8 cellular contexts compared by ENCODE assay signal in the genomic region with DNA sequence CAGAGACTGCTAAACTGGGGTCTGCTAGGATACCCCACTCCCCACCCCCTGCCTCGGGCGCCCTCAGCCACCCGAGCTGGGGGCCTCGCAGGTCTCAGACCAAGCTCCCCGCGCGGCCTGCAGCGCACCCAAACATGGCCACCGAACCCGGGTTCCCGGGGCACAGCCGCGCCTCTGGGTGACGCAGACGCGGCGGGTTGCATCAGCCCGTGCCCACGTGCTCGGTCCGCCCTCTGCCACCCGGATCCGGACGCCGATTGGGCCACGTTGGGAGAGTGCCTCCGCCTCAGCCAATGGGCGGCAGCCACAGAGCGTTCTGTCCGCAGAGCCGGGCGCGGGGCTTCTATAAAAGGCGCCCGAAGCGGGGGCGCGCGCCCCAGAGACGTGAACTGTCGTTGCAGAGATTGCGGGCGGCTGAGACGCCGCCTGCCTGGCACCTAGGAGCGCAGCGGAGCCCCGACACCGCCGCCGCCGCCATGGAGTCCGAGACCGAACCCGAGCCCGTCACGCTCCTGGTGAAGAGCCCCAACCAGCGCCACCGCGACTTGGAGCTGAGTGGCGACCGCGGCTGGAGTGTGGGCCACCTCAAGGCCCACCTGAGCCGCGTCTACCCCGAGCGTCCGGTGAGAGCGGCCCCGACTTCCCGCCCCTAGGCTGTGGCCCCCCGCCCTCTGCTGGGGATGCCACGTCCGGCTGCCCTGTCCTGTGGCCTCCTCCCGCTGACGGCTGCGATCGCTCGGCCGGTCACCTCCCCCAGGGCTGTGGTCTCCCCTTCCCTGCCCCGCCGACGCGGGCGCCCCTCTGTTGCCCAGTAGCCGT. TPM values are rescaled to one million over a fixed set of nuclear protein-coding genes. Genes with fewer than 3 reads are reported as not detected.
DNase-seq lines count a peak whose midpoint lies in the region; ATAC-seq and TF ChIP-seq lines count a peak whose summit lies in the region.

A gene with protein sequence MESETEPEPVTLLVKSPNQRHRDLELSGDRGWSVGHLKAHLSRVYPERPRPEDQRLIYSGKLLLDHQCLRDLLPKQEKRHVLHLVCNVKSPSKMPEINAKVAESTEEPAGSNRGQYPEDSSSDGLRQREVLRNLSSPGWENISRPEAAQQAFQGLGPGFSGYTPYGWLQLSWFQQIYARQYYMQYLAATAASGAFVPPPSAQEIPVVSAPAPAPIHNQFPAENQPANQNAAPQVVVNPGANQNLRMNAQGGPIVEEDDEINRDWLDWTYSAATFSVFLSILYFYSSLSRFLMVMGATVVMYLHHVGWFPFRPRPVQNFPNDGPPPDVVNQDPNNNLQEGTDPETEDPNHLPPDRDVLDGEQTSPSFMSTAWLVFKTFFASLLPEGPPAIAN (plus strand): TSS at position 374 of the 819 bp plus-strand sequence. CDS start 103 bp downstream, at position 477.

- peak; percentile 79 to 99 (median 97) for DNase-seq in C1 segment of cervical spinal cord (lab: John Stamatoyannopoulos, UW)
- peak; percentile 96 for DNase-seq in NCI-H748 (lab: John Stamatoyannopoulos, UW; ENCODE audit: unreplicated experiment)
- peak; percentile 98 for DNase-seq in activated CD4-positive, alpha-beta T cell treated with anti-CD3 and anti-CD28 coated beads, Interleukin-2, amount 50 U/mL, for 1 hour
- DNase-seq in dedifferentiated amniotic fluid mesenchymal stem cell (ENCODE audit: extremely low spot score), result peak; percentile 97
- DNase-seq in left lung, result peak; percentile 98 to 99
- peak; percentile 98 to 99 for DNase-seq in stimulated activated CD4-positive, alpha-beta T cell treated with anti-CD3 and anti-CD28 coated beads, Interleukin-2, amount 100 ng/mL, for 48 hours

- TF ChIP-seq CTCF in left lung (IDR thresholded peaks at IDR 0.05), result peak in 1 of 2 donors; percentile 8

- intact Hi-C loops in left lung (cut with DNase I), result no loop called here

- peaks cover 16 to 49% of the 10 kb centered on the region in 2 donors for H3K4me1 ChIP-seq in left lung

- no peaks in the 10 kb centered on the region for H3K27me3 ChIP-seq in left lung

- H3K27ac ChIP-seq in left lung, result peak within 1 kb of the TSS; percentile 99 to 100

- no peaks in the 10 kb centered on the region for H3K9me3 ChIP-seq in left lung

- H3K36me3 ChIP-seq in left lung, result peaks cover 5 to 29% of the 10 kb centered on the region in 2 donors

- peak within 1 kb of the TSS; percentile 98 for H3K4me3 ChIP-seq in left lung

- peak; percentile 84 for ATAC-seq in GM19351 (IDR thresholded peaks at IDR 0.05; ENCODE audit: unreplicated experiment)
- ATAC-seq in HG03521 (IDR thresholded peaks at IDR 0.05; ENCODE audit: unreplicated experiment), result peak; percentile 86
- peak; percentile 93 for ATAC-seq in left lung

RNA-seq across cellular contexts. Expression of the gene that starts here (rescaled TPM):
- total RNA-seq in left lung, result 100 to 1,000 TPM; 104 to 155 TPM

Comparison
In these comparisons a context has a peak if more than half of its experiments do, and no peak if none do; other contexts are left out.
1. Peak in every context shown above with its lines: DNase-seq, ATAC-seq, H3K4me3 ChIP-seq and H3K27ac ChIP-seq.